11 cellular contexts compared by ENCODE assay signal in genomic region chr18:9506046-9506792, GRCh38. TPM values are rescaled to one million over a fixed set of nuclear protein-coding genes. Genes with fewer than 3 reads are reported as not detected.
DNase-seq lines count a peak whose midpoint lies in the region; ATAC-seq and TF ChIP-seq lines count a peak whose summit lies in the region.
"Had no signal": no experiment of that assay in that cellular context is flagged by ENCODE, and none has a peak within 500 bp of the region (broad histone marks: within the 10 kb centered on the region; RNA-seq: fewer than 3 reads in every experiment).

No MANE protein-coding gene starts in this region.

- H3K27me3 ChIP-seq in cardiac muscle cell (no peaks in the 10 kb centered on the region), left ventricle myocardium inferior (ENCODE audit: low read depth) (no peaks in the 10 kb centered on the region), heart left ventricle (no peaks in the 10 kb centered on the region), lower lobe of right lung (ENCODE audit: low read depth) (no peaks in the 10 kb centered on the region)
- H3K27me3 ChIP-seq: dorsolateral prefrontal cortex had no signal

- H3K4me3 ChIP-seq in cardiac muscle cell (no peak overlapping the region), left ventricle myocardium inferior (no peak overlapping the region), heart left ventricle (no peak overlapping the region), lower lobe of right lung (no peak overlapping the region)
- H3K4me3 ChIP-seq: dorsolateral prefrontal cortex had no signal

- TF ChIP-seq CTCF in cardiac muscle cell (IDR thresholded peaks at IDR 0.05; ENCODE audit: low read depth, low read length) (no peak), left ventricle myocardium inferior (IDR thresholded peaks at IDR 0.05; ENCODE audit: borderline replicate concordance) (no peak), heart left ventricle (IDR thresholded peaks at IDR 0.05) (no peak), lower lobe of right lung (IDR thresholded peaks at IDR 0.05) (no peak)

- H3K4me1 ChIP-seq in cardiac muscle cell (ENCODE audit: low read depth) (peaks cover 10% of the 10 kb centered on the region), left ventricle myocardium inferior (peaks cover 26% of the 10 kb centered on the region), heart left ventricle (peaks cover 0 to 21% (median 7%) of the 10 kb centered on the region in 12 donors), lower lobe of right lung (no peaks in the 10 kb centered on the region)

- TF ChIP-seq POLR2A in heart left ventricle (IDR thresholded peaks at IDR 0.05), result no peak

- ATAC-seq in heart left ventricle (peak; percentile 65 to 79 (median 78)), lower lobe of right lung (no peak)
- ATAC-seq: activated T-cell treated with anti-CD3 and anti-CD28 coated beads, Interleukin-2, amount 50 U/mL, for 72 hours had no signal

- H3K27ac ChIP-seq in cardiac muscle cell (peak overlapping the region; percentile 41), left ventricle myocardium inferior (replicated peaks) (no peak overlapping the region), heart left ventricle (no peak overlapping the region), lower lobe of right lung (no peak overlapping the region)
- H3K27ac ChIP-seq: dorsolateral prefrontal cortex had no signal

- H3K36me3 ChIP-seq in cardiac muscle cell (no peaks in the 10 kb centered on the region), left ventricle myocardium inferior (peaks cover 11% of the 10 kb centered on the region), heart left ventricle (no peaks in the 10 kb centered on the region), lower lobe of right lung (no peaks in the 10 kb centered on the region)

- intact Hi-C loops in left ventricle myocardium inferior (cut with micrococcal nuclease) (no loop called here), heart left ventricle (cut with DNase I) (loop anchor here in 1 of 10 donors (10.0 kb wide), 1 partner anchor 231 kb away; no protein-coding TSS in a partner anchor), posterior vena cava (cut with DNase I) (loop anchor here in 1 of 2 donors (2.0 to 10.0 kb wide), 2 partner anchors 55 to 1411 kb away; no protein-coding TSS in a partner anchor), lower lobe of right lung (cut with DNase I) (no loop called here)

- WGBS in heart left ventricle, 4 donors, result 41 to 58% (median 54%) methylated on average over 4 of the region's 4 CpGs

- DNase-seq in cardiac muscle cell (ENCODE audit: low read depth in 1 of 2, low spot score in 1 of 2), result peak; percentile 21 to 42
- DNase-seq in left ventricle myocardium inferior, result no peak
- DNase-seq in NCI-H82 treated with DMSO at 0.1 percent for 48 hours (lab: John Stamatoyannopoulos, UW; ENCODE audit: unreplicated experiment), result peak; percentile 41
- DNase-seq in heart left ventricle, result peak in 2 of 5 donors; percentile 17 to 36
- DNase-seq in posterior vena cava (ENCODE audit: low spot score), result no peak
- DNase-seq in NCI-H1417 treated with DMSO at 0.1 percent for 48 hours (lab: John Stamatoyannopoulos, UW), result no peak
- no peak for DNase-seq in lower lobe of right lung
- no peak for DNase-seq in T-helper 1 cell
- DNase-seq: activated T-cell treated with anti-CD3 and anti-CD28 coated beads, Interleukin-2, amount 50 U/mL, for 72 hours; dorsolateral prefrontal cortex; T1000 had no signal

- H3K9me3 ChIP-seq in cardiac muscle cell (ENCODE audit: low read depth) (no peaks in the 10 kb centered on the region), left ventricle myocardium inferior (replicated peaks) (peaks cover 26% of the 10 kb centered on the region), heart left ventricle (peaks cover 0 to 20% (median 12%) of the 10 kb centered on the region in 12 donors), lower lobe of right lung (peaks cover 7% of the 10 kb centered on the region)

RNA-seq across cellular contexts. Expression of gene RALBP1, which starts 30.9 kb away (rescaled TPM):
- total RNA-seq in cardiac muscle cell (52.1 and 68.0 TPM in 2 replicates), left ventricle myocardium inferior (46.2 TPM), heart left ventricle (10 to 100 TPM; 36.9 to 91.1 (median 50.3) TPM), posterior vena cava (10 to 100 TPM; 41.4 to 50.4 TPM), lower lobe of right lung (58.1 TPM)
- polyA plus RNA-seq in cardiac muscle cell (31.1 and 33.5 TPM in 2 replicates), heart left ventricle (10 to 100 TPM; 20.9 to 46.9 TPM)

Comparison
In these comparisons a context has a peak if more than half of its experiments do, and no peak if none do; other contexts are left out.
1. DNase-seq: peak in cardiac muscle cell (2 of 2) and NCI-H82 treated with DMSO at 0.1 percent for 48 hours (single experiment); none in left ventricle myocardium inferior (single experiment), posterior vena cava (single experiment), NCI-H1417 treated with DMSO at 0.1 percent for 48 hours (single experiment), lower lobe of right lung (single experiment) and T-helper 1 cell (0 of 5).
2. ATAC-seq: peak in heart left ventricle (4 of 4); none in lower lobe of right lung (0 of 2).